24 cellular contexts compared by ENCODE assay signal in the genomic region with DNA sequence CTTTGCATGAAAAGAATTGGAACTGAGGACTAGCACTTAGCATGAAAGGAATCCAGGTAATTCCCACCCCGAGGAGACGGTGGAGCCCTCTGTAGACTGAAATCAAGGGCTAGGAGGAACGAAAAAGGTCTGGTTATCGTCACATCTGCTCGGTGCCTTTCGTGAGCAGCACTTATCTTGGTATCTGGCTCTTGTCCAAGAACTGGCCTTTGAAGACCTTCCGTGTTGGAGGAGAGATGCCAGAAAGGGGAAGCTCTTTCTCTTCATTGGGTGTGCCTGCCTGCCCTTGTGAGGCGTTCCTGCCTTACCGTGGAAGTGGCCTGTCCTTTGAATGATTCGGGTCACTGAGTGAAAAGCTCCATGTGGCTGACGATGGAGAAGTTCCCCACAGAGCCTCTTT.
DNase-seq lines count a peak whose midpoint lies in the region; ATAC-seq and TF ChIP-seq lines count a peak whose summit lies in the region.
"Had no signal": no experiment of that assay in that cellular context is flagged by ENCODE, and none has a peak within 500 bp of the region (broad histone marks: within the 10 kb centered on the region; RNA-seq: fewer than 3 reads in every experiment).

No MANE protein-coding gene starts in this region.

- H3K4me3 Mint-ChIP-seq in activated CD8-positive, alpha-beta T cell treated with anti-CD3 and anti-CD28 coated beads for 36 hours, result no peak overlapping the region
- H3K4me3 Mint-ChIP-seq: activated CD4-positive, alpha-beta T cell treated with anti-CD3 and anti-CD28 coated beads for 36 hours; CD4-positive, CD25-positive, alpha-beta regulatory T cell; naive thymus-derived CD4-positive, alpha-beta T cell had no signal

- peak overlapping the region; percentile 21 for H3K4me2 ChIP-seq in BLaER1

- H3K27ac ChIP-seq in BLaER1, result no peak overlapping the region
- H3K27ac ChIP-seq: adrenal gland, esophagus muscularis mucosa, parathyroid adenoma, SJCRH30 had no signal

- H3K27ac Mint-ChIP-seq in activated CD8-positive, alpha-beta T cell treated with anti-CD3 and anti-CD28 coated beads for 36 hours, result no peak overlapping the region
- H3K27ac Mint-ChIP-seq: activated CD4-positive, alpha-beta T cell treated with anti-CD3 and anti-CD28 coated beads for 36 hours; CD4-positive, CD25-positive, alpha-beta regulatory T cell; naive thymus-derived CD4-positive, alpha-beta T cell had no signal

- H3K4me1 Mint-ChIP-seq in activated CD8-positive, alpha-beta T cell treated with anti-CD3 and anti-CD28 coated beads for 36 hours (ENCODE audit: low read depth), result no peaks in the 10 kb centered on the region
- H3K4me1 Mint-ChIP-seq: activated CD4-positive, alpha-beta T cell treated with anti-CD3 and anti-CD28 coated beads for 36 hours; CD4-positive, CD25-positive, alpha-beta regulatory T cell; naive thymus-derived CD4-positive, alpha-beta T cell had no signal

- CTCF ChIA-PET in activated CD8-positive, alpha-beta T cell treated with anti-CD3 and anti-CD28 coated beads for 36 hours (lab: Charles Lee), result interaction anchor here (1.1 kb wide), 1 partner anchor 1384 kb away, joined by 3 read pairs; no protein-coding TSS in a partner anchor

- H3K36me3 Mint-ChIP-seq in activated CD8-positive, alpha-beta T cell treated with anti-CD3 and anti-CD28 coated beads for 36 hours (ENCODE audit: low read depth), result no peaks in the 10 kb centered on the region
- H3K36me3 Mint-ChIP-seq: CD4-positive, CD25-positive, alpha-beta regulatory T cell; naive thymus-derived CD4-positive, alpha-beta T cell had no signal

- POLR2A ChIA-PET in activated CD8-positive, alpha-beta T cell treated with anti-CD3 and anti-CD28 coated beads for 36 hours (lab: Charles Lee), result no interaction called here

- H3K4me3 ChIP-seq in BLaER1, result no peak overlapping the region
- H3K4me3 ChIP-seq: adrenal gland, esophagus muscularis mucosa, lung, SJCRH30 had no signal

- DNase-seq in M059J (ENCODE audit: low read depth) (peak; percentile 3), SK-N-DZ (ENCODE audit: low spot score) (peak; percentile 90), iPS-NIHi7 (ENCODE audit: extremely low spot score) (peak; percentile 16), dedifferentiated amniotic fluid mesenchymal stem cell (ENCODE audit: extremely low spot score) (no peak), GM03348 (ENCODE audit: low spot score) (no peak)
- no peak for DNase-seq in activated CD8-positive, alpha-beta T cell treated with anti-CD3 and anti-CD28 coated beads for 36 hours
- DNase-seq: ACHN; activated CD4-positive, alpha-beta T cell treated with anti-CD3 and anti-CD28 coated beads for 36 hours; activated effector memory CD4-positive, alpha-beta T cell treated with Interleukin-2 at 50 U/mL for 16 hours; caudate nucleus; CD4-positive, CD25-positive, alpha-beta regulatory T cell; effector CD4-positive, alpha-beta T cell; HCEC 1CT; naive thymus-derived CD4-positive, alpha-beta T cell; NCI-H1694; NCI-H446; stimulated activated CD4-positive, alpha-beta T cell treated with anti-CD3 and anti-CD28 coated beads, Interleukin-4, amount 100 ng/mL, for 1 hour had no signal

- intact Hi-C loops in activated CD8-positive, alpha-beta T cell treated with anti-CD3 and anti-CD28 coated beads for 36 hours (cut with micrococcal nuclease), result no loop called here

- H3K4me1 ChIP-seq in BLaER1, result peaks cover 13% of the 10 kb centered on the region
- H3K4me1 ChIP-seq: adrenal gland, esophagus muscularis mucosa, parathyroid adenoma, SJCRH30 had no signal

- no peak for TF ChIP-seq CTCF in activated CD8-positive, alpha-beta T cell treated with anti-CD3 and anti-CD28 coated beads for 36 hours (IDR thresholded peaks at IDR 0.05)

- H3K9ac ChIP-seq in BLaER1, result no peak overlapping the region
- H3K9ac ChIP-seq: parathyroid adenoma had no signal

- no peaks in the 10 kb centered on the region for H4K20me1 ChIP-seq in BLaER1

- ATAC-seq in activated CD8-positive, alpha-beta T cell treated with anti-CD3 and anti-CD28 coated beads for 36 hours, result no peak
- ATAC-seq in HG03039 (IDR thresholded peaks at IDR 0.05; ENCODE audit: unreplicated experiment), result no peak
- ATAC-seq: activated CD4-positive, alpha-beta T cell treated with anti-CD3 and anti-CD28 coated beads for 36 hours; naive thymus-derived CD4-positive, alpha-beta T cell had no signal

- no peaks in the 10 kb centered on the region for H3K9me3 Mint-ChIP-seq in activated CD8-positive, alpha-beta T cell treated with anti-CD3 and anti-CD28 coated beads for 36 hours

- H3K9me3 ChIP-seq in BLaER1, result no peaks in the 10 kb centered on the region
- H3K9me3 ChIP-seq: adrenal gland, esophagus muscularis mucosa, SJCRH30 had no signal

- no peaks in the 10 kb centered on the region for H3K36me3 ChIP-seq in BLaER1
- H3K36me3 ChIP-seq: adrenal gland, esophagus muscularis mucosa, SJCRH30 had no signal

- H3K27me3 Mint-ChIP-seq in activated CD8-positive, alpha-beta T cell treated with anti-CD3 and anti-CD28 coated beads for 36 hours, result peaks cover 5% of the 10 kb centered on the region
- H3K27me3 Mint-ChIP-seq: CD4-positive, CD25-positive, alpha-beta regulatory T cell had no signal

- no peaks in the 10 kb centered on the region for H3K27me3 ChIP-seq in BLaER1
- H3K27me3 ChIP-seq: adrenal gland, esophagus muscularis mucosa, SJCRH30 had no signal

Comparison
In these comparisons a context has a peak if more than half of its experiments do, and no peak if none do; other contexts are left out.
1. DNase-seq: peak in M059J (single experiment), SK-N-DZ (single experiment) and iPS-NIHi7 (single experiment); none in dedifferentiated amniotic fluid mesenchymal stem cell (single experiment), activated CD8-positive, alpha-beta T cell treated with anti-CD3 and anti-CD28 coated beads for 36 hours (single experiment) and GM03348 (single experiment).